23 cellular contexts compared by ENCODE assay signal in genomic region chr3:69179740-69180372, GRCh38. TPM values are rescaled to one million over a fixed set of nuclear protein-coding genes. Genes with fewer than 3 reads are reported as not detected.
DNase-seq lines count a peak whose midpoint lies in the region; ATAC-seq and TF ChIP-seq lines count a peak whose summit lies in the region.
"Had no signal": no experiment of that assay in that cellular context is flagged by ENCODE, and none has a peak within 500 bp of the region (broad histone marks: within the 10 kb centered on the region; RNA-seq: fewer than 3 reads in every experiment).

No MANE protein-coding gene starts in this region.

- H3K27ac ChIP-seq in ACC112 (ENCODE audit: low read depth, low read length), result peak overlapping the region; percentile 39; the same call in 1 of the 2 replicates
- H3K27ac ChIP-seq: GM23248, HL-60, spleen, vagina had no signal

- H3K36me3 Mint-ChIP-seq in WTC11 (peaks cover 9% of the 10 kb centered on the region), endothelial cell (ENCODE audit: low read depth, unreplicated experiment) (peaks cover 71% of the 10 kb centered on the region)

- H3K4me1 ChIP-seq in ACC112 (ENCODE audit: control insufficient read depth, insufficient read depth, low read length, unreplicated experiment), result peaks cover 41% of the 10 kb centered on the region

- ATAC-seq in WTC11 (no peak), GM21526 (IDR thresholded peaks at IDR 0.05; ENCODE audit: low FRiP score, unreplicated experiment) (no peak), GM19397 (IDR thresholded peaks at IDR 0.05; ENCODE audit: unreplicated experiment) (no peak)
- ATAC-seq: heart right ventricle, T-cell had no signal

- H3K4me3 Mint-ChIP-seq in WTC11 (no peak overlapping the region), endothelial cell (ENCODE audit: unreplicated experiment) (no peak overlapping the region)
- H3K4me3 Mint-ChIP-seq: activated B cell treated with CpG ODN at 0.5 μM for 24 hours; CD4-positive, alpha-beta T cell; T-cell had no signal

- TF ChIP-seq CTCF in WTC11 (IDR thresholded peaks at IDR 0.05) (no peak), endothelial cell (IDR thresholded peaks at IDR 0.05; ENCODE audit: unreplicated experiment) (no peak)

- DNase-seq in WTC11 (ENCODE audit: low spot score) (no peak), endothelial cell (ENCODE audit: low spot score) (no peak), lung microvascular endothelial cell (ENCODE audit: low read depth in 2 of 2) (peak; percentile 4 to 49), 8988T (no peak)
- no peak for DNase-seq in stimulated activated CD4-positive, alpha-beta T cell treated with anti-CD3 and anti-CD28 coated beads, Interleukin-2, amount 100 ng/mL, for 48 hours
- DNase-seq: activated B cell treated with CpG ODN at 0.5 μM for 24 hours; activated gamma-delta T cell treated with Interleukin-2 at 50 U/mL for 16 hours; anterior cingulate cortex; CD4-positive, alpha-beta T cell; GM23248; heart right ventricle; islet precursor cell; KBM-7; NCI-H1092 treated with DMSO at 0.1 percent for 48 hours; spleen; stimulated activated naive CD4-positive, alpha-beta T cell; T-cell had no signal

- H3K27me3 ChIP-seq in ACC112 (ENCODE audit: insufficient read depth, low read length), result no peaks in the 10 kb centered on the region
- H3K27me3 ChIP-seq: heart right ventricle, spleen, vagina had no signal

- H3K4me1 Mint-ChIP-seq in WTC11, result peaks cover 22% of the 10 kb centered on the region
- H3K4me1 Mint-ChIP-seq in endothelial cell (ENCODE audit: unreplicated experiment), result peaks cover 35% of the 10 kb centered on the region
- H3K4me1 Mint-ChIP-seq: activated B cell treated with CpG ODN at 0.5 μM for 24 hours had no signal

- no peaks in the 10 kb centered on the region for H3K79me2 ChIP-seq in ACC112 (ENCODE audit: control insufficient read depth, insufficient read depth, low read length, unreplicated experiment)

- CTCF ChIA-PET in WTC11 (lab: Charles Lee), result no interaction called here

- H3K36me3 ChIP-seq in ACC112 (ENCODE audit: insufficient read depth, low read length), result peaks cover 5% of the 10 kb centered on the region; the same call in 1 of the 2 replicates

- H3K9me3 Mint-ChIP-seq in WTC11, result no peaks in the 10 kb centered on the region
- no peaks in the 10 kb centered on the region for H3K9me3 Mint-ChIP-seq in endothelial cell (ENCODE audit: unreplicated experiment)
- H3K9me3 Mint-ChIP-seq: activated B cell treated with CpG ODN at 0.5 μM for 24 hours; CD4-positive, alpha-beta T cell; T-cell had no signal

- no peak overlapping the region for H3K27ac Mint-ChIP-seq in WTC11
- peak overlapping the region; percentile 32 for H3K27ac Mint-ChIP-seq in endothelial cell (ENCODE audit: unreplicated experiment)
- H3K27ac Mint-ChIP-seq: activated B cell treated with CpG ODN at 0.5 μM for 24 hours; CD4-positive, alpha-beta T cell had no signal

- no peak overlapping the region for H3K4me3 ChIP-seq in ACC112 (ENCODE audit: low read depth, low read length)
- H3K4me3 ChIP-seq: GM23248, heart right ventricle, spleen, vagina had no signal

- no peaks in the 10 kb centered on the region for H3K27me3 Mint-ChIP-seq in WTC11 (ENCODE audit: low read depth)
- H3K27me3 Mint-ChIP-seq in endothelial cell (ENCODE audit: unreplicated experiment), result no peaks in the 10 kb centered on the region
- H3K27me3 Mint-ChIP-seq: activated B cell treated with CpG ODN at 0.5 μM for 24 hours; CD4-positive, alpha-beta T cell; progenitor cell of endocrine pancreas; T-cell had no signal

- POLR2A ChIA-PET in WTC11 (lab: Charles Lee), result no interaction called here

- H2AFZ ChIP-seq in ACC112 (ENCODE audit: low read length, unreplicated experiment), result no peak overlapping the region
- H2AFZ ChIP-seq: GM23248 had no signal

TF ChIP-seq in WTC11, 78 proteins besides CTCF, POLR2A, EP300 and RAD21:
- TF ChIP-seq ESRRA (CRISPR knock-in tag; IDR thresholded peaks at IDR 0.05; ENCODE audit: borderline replicate concordance) (no peak), ZNF121 (CRISPR knock-in tag; IDR thresholded peaks at IDR 0.05) (peak; percentile 85)

RNA-seq across cellular contexts. Expression of gene LMOD3, which starts 57.5 kb away (rescaled TPM):
- total RNA-seq in WTC11 (2021) (not detected in 3 replicates), endothelial cell (ENCODE audit: unreplicated experiment) (not detected), lung microvascular endothelial cell (not detected in 2 replicates)
- total RNA-seq: activated B cell treated with CpG ODN at 0.5 μM for 24 hours; CD4-positive, alpha-beta T cell; GM23248; progenitor cell of endocrine pancreas; T-cell; vagina had no signal

Comparison
In these comparisons a context has a peak if more than half of its experiments do, and no peak if none do; other contexts are left out.
1. DNase-seq: peak in lung microvascular endothelial cell (2 of 2); none in WTC11 (single experiment), endothelial cell (single experiment), stimulated activated CD4-positive, alpha-beta T cell treated with anti-CD3 and anti-CD28 coated beads, Interleukin-2, amount 100 ng/mL, for 48 hours (0 of 2) and 8988T (single experiment).